Comparison of ENCODE assay signal across 14 cellular contexts in genomic region chr12:78118486-78118885, GRCh38.
DNase-seq lines count a peak whose midpoint lies in the region; ATAC-seq lines count a peak whose summit lies in the region.
"Had no signal": no experiment of that assay in that cellular context is flagged by ENCODE, and none has a peak within 500 bp of the region (broad histone marks: within the 10 kb centered on the region; RNA-seq: fewer than 3 reads in every experiment).

No MANE protein-coding gene starts in this region.

- no peak overlapping the region for H3K27ac Mint-ChIP-seq in stimulated activated naive B cell treated with anti-CD40 and anti-IgM and Interleukin-4, amounts not matched to agents 10 μg/mL and 1 μg/mL and 100 μg/mL, for 72 hours
- H3K27ac Mint-ChIP-seq: B cell; CD4-positive, alpha-beta T cell had no signal

- no peaks in the 10 kb centered on the region for H3K27me3 Mint-ChIP-seq in stimulated activated naive B cell treated with anti-CD40 and anti-IgM and Interleukin-4, amounts not matched to agents 10 μg/mL and 1 μg/mL and 100 μg/mL, for 72 hours
- H3K27me3 Mint-ChIP-seq: B cell; CD4-positive, alpha-beta T cell had no signal

- no peak for ATAC-seq in HG03457 (IDR thresholded peaks at IDR 0.05; ENCODE audit: unreplicated experiment)
- ATAC-seq in stimulated activated naive B cell treated with anti-CD40 and anti-IgM and Interleukin-4, amounts not matched to agents 10 μg/mL and 1 μg/mL and 100 μg/mL, for 72 hours (replicated peaks) = no peak

- H3K36me3 ChIP-seq in adipocyte (ENCODE audit: control insufficient read depth, insufficient read depth, low read length, severe bottlenecking) = peaks cover 31% of the 10 kb centered on the region
- H3K36me3 ChIP-seq: Peyer's patch had no signal

- DNase-seq in GM03348 (ENCODE audit: low spot score) (peak; percentile 42), adipocyte (ENCODE audit: low read depth) (peak; percentile 64), fibroblast of peridontal ligament (ENCODE audit: extremely low read depth) (peak; percentile 37), NOMO-1 treated with dmso at 0.1 percent for 144 hours (lab: John Stamatoyannopoulos, UW; ENCODE audit: unreplicated experiment) (no peak)
- DNase-seq in stimulated activated naive B cell treated with anti-CD40 and anti-IgM and Interleukin-4, amounts not matched to agents 10 μg/mL and 1 μg/mL and 100 μg/mL, for 72 hours = no peak
- DNase-seq in activated T-cell treated with anti-CD3 and anti-CD28 coated beads, Interleukin-2, amount 50 U/mL, for 1 hour = no peak
- DNase-seq: CD4-positive, alpha-beta T cell; NCI-H1417 treated with DMSO at 0.1 percent for 48 hours; NCI-H187 treated with DMSO at 0.1 percent for 48 hours; NCI-H226; Peyer's patch had no signal

- no peaks in the 10 kb centered on the region for H3K36me3 Mint-ChIP-seq in stimulated activated naive B cell treated with anti-CD40 and anti-IgM and Interleukin-4, amounts not matched to agents 10 μg/mL and 1 μg/mL and 100 μg/mL, for 72 hours

- H3K4me3 Mint-ChIP-seq in stimulated activated naive B cell treated with anti-CD40 and anti-IgM and Interleukin-4, amounts not matched to agents 10 μg/mL and 1 μg/mL and 100 μg/mL, for 72 hours = no peak overlapping the region
- H3K4me3 Mint-ChIP-seq: B cell; CD4-positive, alpha-beta T cell had no signal

- peak overlapping the region; percentile 27 for H3K9ac ChIP-seq in adipocyte (ENCODE audit: low read length)

- peaks cover 12% of the 10 kb centered on the region for H3K9me3 ChIP-seq in adipocyte (ENCODE audit: control insufficient read depth, low read length)
- H3K9me3 ChIP-seq: Peyer's patch had no signal

- no peaks in the 10 kb centered on the region for H3K4me1 Mint-ChIP-seq in stimulated activated naive B cell treated with anti-CD40 and anti-IgM and Interleukin-4, amounts not matched to agents 10 μg/mL and 1 μg/mL and 100 μg/mL, for 72 hours
- H3K4me1 Mint-ChIP-seq: B cell had no signal

- H3K27me3 ChIP-seq in adipocyte (replicated peaks; ENCODE audit: control insufficient read depth, insufficient read depth, low read length) = no peaks in the 10 kb centered on the region
- H3K27me3 ChIP-seq: Peyer's patch had no signal

- H3K4me1 ChIP-seq in adipocyte (ENCODE audit: control insufficient read depth, insufficient read depth, low read length) = peaks cover 30% of the 10 kb centered on the region
- H3K4me1 ChIP-seq: Caco-2, Peyer's patch had no signal

- no peak overlapping the region for H3K4me3 ChIP-seq in adipocyte (ENCODE audit: low read length)
- H3K4me3 ChIP-seq: Peyer's patch had no signal

- peaks cover 6 to 8% of the 10 kb centered on the region in 2 donors for H3K9me3 Mint-ChIP-seq in stimulated activated naive B cell treated with anti-CD40 and anti-IgM and Interleukin-4, amounts not matched to agents 10 μg/mL and 1 μg/mL and 100 μg/mL, for 72 hours

Comparison
In these comparisons a context has a peak if more than half of its experiments do, and no peak if none do; other contexts are left out.
1. DNase-seq: peak in GM03348 (single experiment), adipocyte (single experiment) and fibroblast of peridontal ligament (single experiment); none in NOMO-1 treated with dmso at 0.1 percent for 144 hours (single experiment), stimulated activated naive B cell treated with anti-CD40 and anti-IgM and Interleukin-4, amounts not matched to agents 10 μg/mL and 1 μg/mL and 100 μg/mL, for 72 hours (single experiment) and activated T-cell treated with anti-CD3 and anti-CD28 coated beads, Interleukin-2, amount 50 U/mL, for 1 hour (single experiment).